ENCODE assay signal across 8 cellular contexts in genomic region chrX:2614911-2615310, GRCh38.
DNase-seq lines count a peak whose midpoint lies in the region; TF ChIP-seq lines count a peak whose summit lies in the region.

No MANE protein-coding gene starts in this region.

- H3K9me3 ChIP-seq in OCI-LY3 (ENCODE audit: insufficient read depth, low read length), result no peaks in the 10 kb centered on the region

- H3K27me3 Mint-ChIP-seq in osteocyte (ENCODE audit: unreplicated experiment), result no peaks in the 10 kb centered on the region

- 0 out of 2 replicates have a peak overlapping the region, but pooled peaks have one; percentile 8 for H3K4me2 ChIP-seq in OCI-LY3 (ENCODE audit: low read length)

- no peak overlapping the region for H3K4me3 ChIP-seq in OCI-LY3 (ENCODE audit: low read length)

- peaks cover 26% of the 10 kb centered on the region for H3K36me3 Mint-ChIP-seq in osteocyte (ENCODE audit: unreplicated experiment)

- no peak overlapping the region for H3K4me3 Mint-ChIP-seq in osteocyte (ENCODE audit: unreplicated experiment)

- no peaks in the 10 kb centered on the region for H4K20me1 ChIP-seq in OCI-LY3 (ENCODE audit: insufficient read depth, low read length)

- no peak overlapping the region for H3K27ac ChIP-seq in OCI-LY3 (ENCODE audit: low read length)

- TF ChIP-seq CTCF in OCI-LY3 (IDR thresholded peaks at IDR 0.05; ENCODE audit: low read depth, low read length), result 0 out of 2 replicates have a peak, but pooled peaks have one; percentile 7
- TF ChIP-seq CTCF in osteocyte (IDR thresholded peaks at IDR 0.05), result peak; percentile 65

- DNase-seq in COLO829 (ENCODE audit: low spot score) (peak; percentile 17), fibroblast of gingiva (ENCODE audit: low read depth) (peak; percentile 82), osteocyte (ENCODE audit: extremely low spot score, unreplicated experiment) (no peak), NCI-H82 treated with DMSO at 0.1 percent for 48 hours (lab: John Stamatoyannopoulos, UW; ENCODE audit: unreplicated experiment) (no peak), NAMALWA (ENCODE audit: low spot score) (no peak), T1000 (lab: John Stamatoyannopoulos, UW) (no peak)
- DNase-seq in activated CD8-positive, alpha-beta memory T cell treated with anti-CD3 and anti-CD28 coated beads for 24 hours, result no peak

- H3K36me3 ChIP-seq in OCI-LY3 (replicated peaks; ENCODE audit: low read depth, low read length), result peaks cover 52% of the 10 kb centered on the region

- H2AFZ ChIP-seq in OCI-LY3 (ENCODE audit: low read depth, low read length), result no peak overlapping the region

- peak overlapping the region; percentile 79 for H3K27ac Mint-ChIP-seq in osteocyte (ENCODE audit: unreplicated experiment)

- H3K27me3 ChIP-seq in OCI-LY3 (ENCODE audit: low read depth, low read length), result no peaks in the 10 kb centered on the region

- peaks cover 19% of the 10 kb centered on the region for H3K4me1 ChIP-seq in OCI-LY3 (ENCODE audit: low read length)

- H3K4me1 Mint-ChIP-seq in osteocyte (ENCODE audit: unreplicated experiment), result peaks cover 20% of the 10 kb centered on the region

- H3K9me3 Mint-ChIP-seq in osteocyte (ENCODE audit: unreplicated experiment), result no peaks in the 10 kb centered on the region

- H3K79me2 ChIP-seq in OCI-LY3 (ENCODE audit: low read length), result no peaks in the 10 kb centered on the region

- no peak overlapping the region for H3K9ac ChIP-seq in OCI-LY3 (ENCODE audit: low read length)

Comparison
In these comparisons a context has a peak if more than half of its experiments do, and no peak if none do; other contexts are left out.
1. DNase-seq: peak in COLO829 (single experiment) and fibroblast of gingiva (single experiment); none in osteocyte (single experiment), NCI-H82 treated with DMSO at 0.1 percent for 48 hours (single experiment), NAMALWA (single experiment), activated CD8-positive, alpha-beta memory T cell treated with anti-CD3 and anti-CD28 coated beads for 24 hours (single experiment) and T1000 (single experiment).